Comparison of ENCODE assay signal across 8 cellular contexts in the genomic region with DNA sequence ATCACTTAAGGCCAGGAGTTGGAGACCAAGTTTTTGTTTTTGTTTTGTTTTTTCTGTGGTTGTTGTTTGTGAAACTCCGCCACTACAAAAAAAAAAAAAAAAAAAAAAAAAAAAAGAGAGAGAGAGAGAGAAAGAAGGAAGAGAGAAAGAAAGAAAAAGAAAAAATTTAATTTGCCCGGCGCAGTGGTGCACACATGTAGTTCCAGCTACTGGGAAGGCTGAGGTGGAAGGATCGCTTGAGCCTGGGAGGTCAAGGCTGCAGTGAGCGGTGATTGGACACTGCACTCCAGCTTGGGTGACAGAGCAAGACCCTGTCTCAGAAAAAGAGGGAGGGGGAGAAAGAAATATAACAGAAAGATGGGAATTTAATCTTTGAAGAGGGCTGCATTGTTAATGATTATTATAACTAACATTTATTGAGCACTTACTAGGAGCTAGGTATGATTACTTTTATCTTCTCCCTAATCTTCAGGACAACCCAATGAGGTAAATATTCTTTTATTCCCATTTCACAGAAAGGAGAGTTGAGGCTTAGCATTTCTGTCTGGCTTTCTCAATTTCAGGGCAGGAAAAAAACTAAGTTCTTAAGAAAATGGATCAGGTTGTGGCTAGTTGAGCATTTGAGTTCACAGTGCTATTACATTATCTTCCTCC. TPM values are rescaled to one million over a fixed set of nuclear protein-coding genes. Genes with fewer than 3 reads are reported as not detected.
DNase-seq lines count a peak whose midpoint lies in the region; ATAC-seq, FAIRE-seq and TF ChIP-seq lines count a peak whose summit lies in the region.

No MANE protein-coding gene starts in this region.

- no peak for TF ChIP-seq POLR2A in testis (IDR thresholded peaks at IDR 0.05)

- H3K27ac Mint-ChIP-seq in activated T-cell treated with anti-CD3 and anti-CD28 coated beads, Interleukin-2, amount 50 U/mL, for 24 hours: peak overlapping the region; percentile 100
- H3K27ac Mint-ChIP-seq in activated T-helper 17 cell treated with anti-CD3 and anti-CD28 coated beads, Interleukin-2, amount 50 U/mL, for 72 hours: peak overlapping the region; percentile 98

- intact Hi-C loops in kidney (cut with DNase I): no loop called here
- intact Hi-C loops in testis (cut with DNase I; ENCODE audit: low total_unique reads): no loop called here

- no peak for ATAC-seq in activated T-helper 17 cell treated with anti-CD3 and anti-CD28 coated beads, Interleukin-2, amount 50 U/mL, for 72 hours (replicated peaks)
- ATAC-seq in GM18861 (IDR thresholded peaks at IDR 0.05; ENCODE audit: unreplicated experiment): no peak

- no peaks in the 10 kb centered on the region for H3K27me3 Mint-ChIP-seq in activated T-cell treated with anti-CD3 and anti-CD28 coated beads, Interleukin-2, amount 50 U/mL, for 24 hours
- no peaks in the 10 kb centered on the region for H3K27me3 Mint-ChIP-seq in activated T-helper 17 cell treated with anti-CD3 and anti-CD28 coated beads, Interleukin-2, amount 50 U/mL, for 72 hours

- peaks cover 3 to 4% of the 10 kb centered on the region in 2 donors for H3K4me1 ChIP-seq in kidney (ENCODE audit: control insufficient read depth in 1 of 2, insufficient read depth in 1 of 2, low read depth in 1 of 2, low read length in 2 of 2)
- H3K4me1 ChIP-seq in testis: no peaks in the 10 kb centered on the region

- WGBS in testis, 2 donors: 57 to 73% methylated on average over 5 of the region's 5 CpGs

- H3K27ac ChIP-seq in kidney (ENCODE audit: low read depth in 2 of 2, low read length in 2 of 2): peak overlapping the region in 1 of 2 donors; percentile 99
- no peak overlapping the region for H3K27ac ChIP-seq in testis

- no peak for TF ChIP-seq CTCF in kidney (IDR thresholded peaks at IDR 0.05; ENCODE audit: borderline replicate concordance, extremely low read depth, insufficient read depth)
- TF ChIP-seq CTCF in testis (IDR thresholded peaks at IDR 0.05): no peak

- peaks cover 35% of the 10 kb centered on the region for H3K4me1 Mint-ChIP-seq in activated T-cell treated with anti-CD3 and anti-CD28 coated beads, Interleukin-2, amount 50 U/mL, for 24 hours (ENCODE audit: low read depth)
- peaks cover 20% of the 10 kb centered on the region for H3K4me1 Mint-ChIP-seq in activated T-helper 17 cell treated with anti-CD3 and anti-CD28 coated beads, Interleukin-2, amount 50 U/mL, for 72 hours

- FAIRE-seq in kidney (lab: Jason Lieb, UNC) (no peak), HTR-8/SVneo (lab: Jason Lieb, UNC) (no peak)

- H3K36me3 ChIP-seq in kidney (ENCODE audit: control insufficient read depth in 1 of 2, insufficient read depth in 2 of 2, low read length in 2 of 2): peaks cover 4% of the 10 kb centered on the region in 2 donors
- no peaks in the 10 kb centered on the region for H3K36me3 ChIP-seq in testis (ENCODE audit: low read depth, missing control alignments)

- H3K9ac ChIP-seq in kidney (ENCODE audit: low read length in 2 of 2): no peak overlapping the region

- peaks cover 61% of the 10 kb centered on the region for H3K36me3 Mint-ChIP-seq in activated T-cell treated with anti-CD3 and anti-CD28 coated beads, Interleukin-2, amount 50 U/mL, for 24 hours (ENCODE audit: low read depth)
- H3K36me3 Mint-ChIP-seq in activated T-helper 17 cell treated with anti-CD3 and anti-CD28 coated beads, Interleukin-2, amount 50 U/mL, for 72 hours (ENCODE audit: low read depth): peaks cover 62% of the 10 kb centered on the region

- no peaks in the 10 kb centered on the region for H3K27me3 ChIP-seq in testis

- DNase-seq in activated T-cell treated with anti-CD3 and anti-CD28 coated beads, Interleukin-2, amount 50 U/mL, for 24 hours: no peak
- DNase-seq in activated T-cell treated with anti-CD3 and anti-CD28 coated beads for 4 hours: no peak
- DNase-seq in kidney: no peak
- no peak for DNase-seq in testis
- DNase-seq in NCI-H69 (lab: John Stamatoyannopoulos, UW): no peak
- DNase-seq in HTR-8/SVneo (ENCODE audit: insufficient read length, low spot score): no peak

- H3K4me3 Mint-ChIP-seq in activated T-cell treated with anti-CD3 and anti-CD28 coated beads, Interleukin-2, amount 50 U/mL, for 24 hours: peak overlapping the region; percentile 96
- peak overlapping the region; percentile 96 for H3K4me3 Mint-ChIP-seq in activated T-helper 17 cell treated with anti-CD3 and anti-CD28 coated beads, Interleukin-2, amount 50 U/mL, for 72 hours

- no peaks in the 10 kb centered on the region for H3K9me3 Mint-ChIP-seq in activated T-cell treated with anti-CD3 and anti-CD28 coated beads, Interleukin-2, amount 50 U/mL, for 24 hours
- H3K9me3 Mint-ChIP-seq in activated T-helper 17 cell treated with anti-CD3 and anti-CD28 coated beads, Interleukin-2, amount 50 U/mL, for 72 hours: no peaks in the 10 kb centered on the region

- H3K9me3 ChIP-seq in kidney (ENCODE audit: control insufficient read depth in 1 of 2, low read length in 2 of 2): no peaks in the 10 kb centered on the region
- H3K9me3 ChIP-seq in testis: no peaks in the 10 kb centered on the region

- H3K4me3 ChIP-seq in kidney (ENCODE audit: low read length in 2 of 2) (peak overlapping the region; percentile 97 to 99), testis (peak overlapping the region; percentile 71 to 72)

RNA-seq across cellular contexts. Expression of gene THG1L, which starts 1.0 kb away (rescaled TPM):
- 10 to 100 TPM; 11.0 to 12.1 TPM for total RNA-seq in activated T-helper 17 cell treated with anti-CD3 and anti-CD28 coated beads, Interleukin-2, amount 50 U/mL, for 72 hours
- 11.7 TPM for total RNA-seq in kidney
- 9.8 TPM for polyA plus RNA-seq in kidney (ENCODE audit: insufficient read depth, low read depth, low replicate concordance)
- 10 to 100 TPM; 11.9 to 18.1 TPM for total RNA-seq in testis
- polyA plus RNA-seq in testis (ENCODE audit: insufficient read depth, low read depth, low replicate concordance): 14.0 TPM

RNA-seq across cellular contexts. Expression of gene LSM11, which starts 11.3 kb away (rescaled TPM):
- 1 to 10 TPM; 7.6 to 8.4 TPM for total RNA-seq in activated T-helper 17 cell treated with anti-CD3 and anti-CD28 coated beads, Interleukin-2, amount 50 U/mL, for 72 hours
- total RNA-seq in kidney (2.8 TPM), testis (1 to 10 TPM; 9.5 to 9.8 TPM)
- polyA plus RNA-seq in kidney (ENCODE audit: insufficient read depth, low read depth, low replicate concordance) (0.97 TPM), testis (ENCODE audit: insufficient read depth, low read depth, low replicate concordance) (7.7 TPM)
